In the genomic region with DNA sequence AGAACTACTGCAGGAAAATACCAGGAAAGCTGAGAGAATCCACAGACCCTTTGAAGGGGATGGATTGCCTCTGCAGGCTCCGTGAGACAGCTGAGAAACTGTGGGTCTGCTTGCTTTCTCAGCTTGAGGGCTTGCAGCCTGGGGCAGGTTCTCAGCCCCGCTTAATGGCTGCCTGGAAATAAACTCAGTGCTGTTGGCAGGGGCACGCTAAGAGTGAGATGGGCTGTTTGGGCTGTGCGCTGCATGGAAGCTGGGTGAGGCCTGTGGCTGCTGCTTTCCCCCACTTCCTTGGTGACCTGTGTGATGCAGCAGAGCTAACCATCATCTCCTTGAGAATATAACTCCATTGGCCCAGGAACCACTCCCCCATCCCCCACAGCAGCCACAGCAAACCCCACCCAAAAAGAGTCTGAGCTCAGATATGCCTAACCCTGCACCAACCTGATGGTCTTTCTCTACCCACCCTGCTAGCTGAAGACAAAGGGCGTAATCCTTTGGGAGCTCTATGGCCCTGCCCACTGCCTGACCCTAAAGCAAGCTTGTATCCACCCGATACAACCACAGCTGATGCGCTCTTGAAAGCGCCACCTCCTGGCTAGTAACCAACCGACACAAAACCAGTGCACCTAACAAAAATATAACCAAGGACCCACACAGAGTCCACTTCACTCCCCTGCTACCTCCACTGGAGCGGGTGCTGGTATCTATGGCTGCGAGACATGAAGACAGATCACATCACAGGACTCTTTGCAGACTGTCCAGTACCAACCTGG, we compare ENCODE assay signal across 24 cellular contexts.
DNase-seq lines count a peak whose midpoint lies in the region; ATAC-seq and TF ChIP-seq lines count a peak whose summit lies in the region.
"Had no signal": no experiment of that assay in that cellular context is flagged by ENCODE, and none has a peak within 500 bp of the region (broad histone marks: within the 10 kb centered on the region; RNA-seq: fewer than 3 reads in every experiment).

No MANE protein-coding gene starts in this region.

- H3K4me3 Mint-ChIP-seq in endothelial cell (ENCODE audit: unreplicated experiment), result no peak overlapping the region
- H3K4me3 Mint-ChIP-seq: B cell; CD4-positive, CD25-positive, alpha-beta regulatory T cell; HFFc6; IgD-negative memory B cell had no signal

- H3K27me3 Mint-ChIP-seq in endothelial cell (ENCODE audit: unreplicated experiment), result no peaks in the 10 kb centered on the region
- H3K27me3 Mint-ChIP-seq: B cell; CD4-positive, CD25-positive, alpha-beta regulatory T cell; IgD-negative memory B cell had no signal

- DNase-seq in ELF-1 (ENCODE audit: low read depth, low spot score) (peak; percentile 69), NCI-H69 (lab: John Stamatoyannopoulos, UW) (peak; percentile 49), endothelial cell (ENCODE audit: low spot score) (peak; percentile 6), islet precursor cell (peak; percentile 68), HEK293T (ENCODE audit: extremely low spot score) (no peak), head of caudate nucleus (no peak), NCI-H2196 treated with DMSO at 0.1 percent for 48 hours (lab: John Stamatoyannopoulos, UW; ENCODE audit: unreplicated experiment) (no peak)
- DNase-seq: CD4-positive, CD25-positive, alpha-beta regulatory T cell; COR-L47; DMS 273 treated with DMSO at 0.1 percent for 48 hours; DND-41; GM23248; HFFc6; Kasumi-1; MG63; NCI-H1048; NCI-H1436 treated with DMSO at 0.1 percent for 48 hours; NCI-H2029; NCI-H748 treated with DMSO at 0.1 percent for 48 hours; NK-92 treated with Interleukin-12 subunit alpha and Interleukin-12 subunit beta, amount 100 ng/mL, for 24 hours; Right ventricle myocardium superior had no signal

- POLR2A ChIA-PET in HEK293T (lab: Yijun Ruan, JAX), result no interaction called here

- CTCF ChIA-PET in HEK293T (lab: Yijun Ruan, JAX), result interaction anchor here (0.6 kb wide), 1 partner anchor 133 kb away, joined by 3 read pairs; no protein-coding TSS in a partner anchor

- TF ChIP-seq CTCF in endothelial cell (IDR thresholded peaks at IDR 0.05; ENCODE audit: unreplicated experiment), result peak; percentile 21

- H3K36me3 Mint-ChIP-seq in endothelial cell (ENCODE audit: low read depth, unreplicated experiment), result no peaks in the 10 kb centered on the region
- H3K36me3 Mint-ChIP-seq: CD4-positive, CD25-positive, alpha-beta regulatory T cell; IgD-negative memory B cell had no signal

- intact Hi-C loops in head of caudate nucleus (cut with DNase I), result no loop called here

- ATAC-seq in GM21528 (IDR thresholded peaks at IDR 0.05; ENCODE audit: low FRiP score, unreplicated experiment), result no peak

- H3K27ac Mint-ChIP-seq in endothelial cell (ENCODE audit: unreplicated experiment), result no peak overlapping the region
- H3K27ac Mint-ChIP-seq: B cell; CD4-positive, CD25-positive, alpha-beta regulatory T cell; HFFc6; IgD-negative memory B cell had no signal

- H3K4me1 Mint-ChIP-seq in endothelial cell (ENCODE audit: unreplicated experiment), result no peaks in the 10 kb centered on the region
- H3K4me1 Mint-ChIP-seq: B cell; CD4-positive, CD25-positive, alpha-beta regulatory T cell; IgD-negative memory B cell had no signal

- no peaks in the 10 kb centered on the region for H3K9me3 Mint-ChIP-seq in endothelial cell (ENCODE audit: unreplicated experiment)

TF ChIP-seq in HEK293T, 16 proteins besides CTCF, POLR2A, EP300 and RAD21:
- TF ChIP-seq LEF1 (IDR thresholded peaks at IDR 0.05; ENCODE audit: borderline replicate concordance) (no peak), TARDBP (IDR thresholded peaks at IDR 0.05) (no peak), FOXK2 (IDR thresholded peaks at IDR 0.05) (no peak), ELF4 (IDR thresholded peaks at IDR 0.05) (no peak), ARNT (IDR thresholded peaks at IDR 0.05) (no peak), SP1 (IDR thresholded peaks at IDR 0.05) (no peak), FOXA1 (IDR thresholded peaks at IDR 0.05) (no peak)

Comparison
In these comparisons a context has a peak if more than half of its experiments do, and no peak if none do; other contexts are left out.
1. DNase-seq: peak in ELF-1 (single experiment), NCI-H69 (single experiment), endothelial cell (single experiment) and islet precursor cell (single experiment); none in HEK293T (single experiment), head of caudate nucleus (0 of 42) and NCI-H2196 treated with DMSO at 0.1 percent for 48 hours (single experiment).